Comparison of ENCODE assay signal across 1 cellular context in the genomic region with DNA sequence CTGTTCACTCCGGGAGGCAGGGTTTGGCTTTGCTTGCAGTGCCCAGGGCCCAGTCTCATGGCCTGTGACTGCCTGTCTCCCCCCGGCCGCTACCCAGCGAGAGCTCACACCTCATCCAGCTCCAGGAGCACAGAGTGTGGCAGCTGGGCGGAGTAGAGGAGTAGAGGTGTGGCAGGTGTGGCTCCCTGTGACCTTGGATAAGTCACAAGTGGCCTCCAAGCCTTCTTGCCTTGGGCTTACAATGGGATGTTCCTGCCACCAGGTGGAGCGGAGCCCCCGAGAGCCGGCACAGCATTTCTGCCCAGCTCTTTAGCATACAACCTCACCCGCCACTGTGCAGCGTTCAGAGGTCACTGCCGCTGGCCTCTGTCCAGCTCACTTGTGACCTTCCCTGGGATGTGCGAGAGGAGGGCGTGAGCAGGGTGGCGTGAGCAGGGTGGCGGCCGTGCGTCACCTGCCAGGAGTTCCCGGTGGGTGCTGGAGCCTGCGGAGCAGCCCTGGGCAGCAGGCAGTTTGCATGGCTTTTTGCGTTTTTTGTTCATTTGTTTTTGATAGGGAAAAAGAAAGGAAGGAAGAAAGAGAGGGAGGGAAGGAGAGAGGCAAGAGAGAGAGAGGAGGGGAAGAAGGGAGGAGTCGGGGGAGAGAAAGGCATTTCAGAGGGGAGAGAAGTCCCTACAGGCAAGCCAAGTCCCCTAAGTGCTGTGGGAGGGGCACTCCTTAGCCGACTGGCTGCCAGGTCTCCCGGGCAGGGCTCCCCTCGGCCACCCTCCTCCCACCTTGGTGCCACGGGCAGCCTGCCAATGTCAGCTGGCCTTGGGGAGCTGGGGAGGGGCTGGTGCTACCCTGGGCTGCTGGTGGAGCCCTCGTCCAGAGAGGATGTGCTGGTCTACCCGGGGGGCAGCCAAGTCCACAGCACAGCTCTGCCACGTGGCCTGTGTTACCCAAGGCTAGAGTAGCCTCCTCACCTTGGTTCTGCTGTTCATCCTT.
TF ChIP-seq lines count a peak whose summit lies in the region.

No MANE protein-coding gene starts in this region.

TF ChIP-seq in HepG2, 621 proteins besides CTCF, POLR2A, EP300 and RAD21 (continued from another document and continues in another):
- TF ChIP-seq, protein P1, sequence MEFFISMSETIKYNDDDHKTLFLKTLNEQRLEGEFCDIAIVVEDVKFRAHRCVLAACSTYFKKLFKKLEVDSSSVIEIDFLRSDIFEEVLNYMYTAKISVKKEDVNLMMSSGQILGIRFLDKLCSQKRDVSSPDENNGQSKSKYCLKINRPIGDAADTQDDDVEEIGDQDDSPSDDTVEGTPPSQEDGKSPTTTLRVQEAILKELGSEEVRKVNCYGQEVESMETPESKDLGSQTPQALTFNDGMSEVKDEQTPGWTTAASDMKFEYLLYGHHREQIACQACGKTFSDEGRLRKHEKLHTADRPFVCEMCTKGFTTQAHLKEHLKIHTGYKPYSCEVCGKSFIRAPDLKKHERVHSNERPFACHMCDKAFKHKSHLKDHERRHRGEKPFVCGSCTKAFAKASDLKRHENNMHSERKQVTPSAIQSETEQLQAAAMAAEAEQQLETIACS (CRISPR knock-in tag; IDR thresholded peaks at IDR 0.05): no peak
- TF ChIP-seq SOX5 (CRISPR knock-in tag; IDR thresholded peaks at IDR 0.05; ENCODE audit: borderline replicate concordance) (peak; percentile 78), HMGXB3 (CRISPR knock-in tag; IDR thresholded peaks at IDR 0.05; ENCODE audit: borderline replicate concordance) (0 out of 2 replicates have a peak, but pooled peaks have one; percentile 43), RARG (CRISPR knock-in tag; IDR thresholded peaks at IDR 0.05; ENCODE audit: low read depth) (no peak), ZMAT3 (CRISPR knock-in tag; conservative IDR thresholded peaks at IDR 0.05) (peak; percentile 92), SOX6 (IDR thresholded peaks at IDR 0.05) (no peak), SOX6 (CRISPR knock-in tag; IDR thresholded peaks at IDR 0.05) (peak; percentile 86), PLRG1 (conservative IDR thresholded peaks at IDR 0.05) (no peak), ZNF547 (CRISPR knock-in tag; IDR thresholded peaks at IDR 0.05) (no peak), PRMT3 (CRISPR knock-in tag; IDR thresholded peaks at IDR 0.05; ENCODE audit: borderline replicate concordance, low read depth) (no peak), DNMT3B (CRISPR knock-in tag; conservative IDR thresholded peaks at IDR 0.05) (0 out of 2 replicates have a peak, but pooled peaks have one; percentile 12), NFRKB (IDR thresholded peaks at IDR 0.05) (no peak), ZNF329 (CRISPR knock-in tag; IDR thresholded peaks at IDR 0.05; ENCODE audit: low read depth) (no peak), ISX (CRISPR knock-in tag; conservative IDR thresholded peaks at IDR 0.05) (no peak), ZBTB4 (CRISPR knock-in tag; IDR thresholded peaks at IDR 0.05; ENCODE audit: borderline replicate concordance) (peak; percentile 28; the same call in 1 of the 2 replicates), CENPT (CRISPR knock-in tag; IDR thresholded peaks at IDR 0.05; ENCODE audit: low read depth) (no peak), ESRRA (CRISPR knock-in tag; IDR thresholded peaks at IDR 0.05; ENCODE audit: low read depth) (peak; percentile 97), ZNF609 (CRISPR knock-in tag; IDR thresholded peaks at IDR 0.05; ENCODE audit: borderline replicate concordance) (peak; percentile 67; the same call in 1 of the 2 replicates), ZNF414 (CRISPR knock-in tag; IDR thresholded peaks at IDR 0.05) (peak; percentile 86; the same call in 1 of the 2 replicates), ZFP82 (CRISPR knock-in tag; IDR thresholded peaks at IDR 0.05; ENCODE audit: borderline replicate concordance) (no peak), MIER3 (CRISPR knock-in tag; IDR thresholded peaks at IDR 0.05; ENCODE audit: borderline replicate concordance) (peak; percentile 55; the same call in 1 of the 2 replicates), HES4 (CRISPR knock-in tag; IDR thresholded peaks at IDR 0.05; ENCODE audit: borderline replicate concordance) (no peak), HOXA7 (CRISPR knock-in tag; IDR thresholded peaks at IDR 0.05) (no peak), ZNF354B (CRISPR knock-in tag; IDR thresholded peaks at IDR 0.05) (no peak), SALL1 (CRISPR knock-in tag; IDR thresholded peaks at IDR 0.05) (peak; percentile 89), ZNF720 (CRISPR knock-in tag; IDR thresholded peaks at IDR 0.05) (no peak), ZNF44 (CRISPR knock-in tag; IDR thresholded peaks at IDR 0.05) (peak; percentile 49; the same call in 1 of the 2 replicates)
- TF ChIP-seq, protein P2, sequence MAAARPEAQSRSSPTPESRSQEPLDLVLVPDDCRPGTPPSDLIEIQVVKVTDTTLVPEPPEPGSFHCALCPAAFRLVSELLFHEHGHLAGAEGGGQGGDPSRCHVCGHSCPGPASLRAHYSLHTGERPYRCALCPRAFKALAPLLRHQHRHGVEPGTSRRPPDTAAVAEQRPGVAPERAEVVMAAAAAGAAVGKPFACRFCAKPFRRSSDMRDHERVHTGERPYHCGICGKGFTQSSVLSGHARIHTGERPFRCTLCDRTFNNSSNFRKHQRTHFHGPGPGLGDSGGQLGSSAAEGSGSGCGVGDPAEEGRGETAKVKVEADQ (CRISPR knock-in tag; IDR thresholded peaks at IDR 0.05; ENCODE audit: borderline replicate concordance): no peak
- TF ChIP-seq, protein P3, sequence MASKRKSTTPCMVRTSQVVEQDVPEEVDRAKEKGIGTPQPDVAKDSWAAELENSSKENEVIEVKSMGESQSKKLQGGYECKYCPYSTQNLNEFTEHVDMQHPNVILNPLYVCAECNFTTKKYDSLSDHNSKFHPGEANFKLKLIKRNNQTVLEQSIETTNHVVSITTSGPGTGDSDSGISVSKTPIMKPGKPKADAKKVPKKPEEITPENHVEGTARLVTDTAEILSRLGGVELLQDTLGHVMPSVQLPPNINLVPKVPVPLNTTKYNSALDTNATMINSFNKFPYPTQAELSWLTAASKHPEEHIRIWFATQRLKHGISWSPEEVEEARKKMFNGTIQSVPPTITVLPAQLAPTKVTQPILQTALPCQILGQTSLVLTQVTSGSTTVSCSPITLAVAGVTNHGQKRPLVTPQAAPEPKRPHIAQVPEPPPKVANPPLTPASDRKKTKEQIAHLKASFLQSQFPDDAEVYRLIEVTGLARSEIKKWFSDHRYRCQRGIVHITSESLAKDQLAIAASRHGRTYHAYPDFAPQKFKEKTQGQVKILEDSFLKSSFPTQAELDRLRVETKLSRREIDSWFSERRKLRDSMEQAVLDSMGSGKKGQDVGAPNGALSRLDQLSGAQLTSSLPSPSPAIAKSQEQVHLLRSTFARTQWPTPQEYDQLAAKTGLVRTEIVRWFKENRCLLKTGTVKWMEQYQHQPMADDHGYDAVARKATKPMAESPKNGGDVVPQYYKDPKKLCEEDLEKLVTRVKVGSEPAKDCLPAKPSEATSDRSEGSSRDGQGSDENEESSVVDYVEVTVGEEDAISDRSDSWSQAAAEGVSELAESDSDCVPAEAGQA (IDR thresholded peaks at IDR 0.05; ENCODE audit: low read depth): 0 out of 2 replicates have a peak, but pooled peaks have one; percentile 62
- TF ChIP-seq, protein P3 (CRISPR knock-in tag; IDR thresholded peaks at IDR 0.05; ENCODE audit: borderline replicate concordance): no peak
